ENCODE assay signal across 11 cellular contexts in genomic region chr3:127501177-127501576, GRCh38.
"Had no signal": no experiment of that assay in that cellular context is flagged by ENCODE, and none has a peak within 500 bp of the region (broad histone marks: within the 10 kb centered on the region; RNA-seq: fewer than 3 reads in every experiment).

No MANE protein-coding gene starts in this region.

- H2AFZ ChIP-seq: GM23248, GM23338 had no signal

- H3K4me3 Mint-ChIP-seq: GM23338, H9, HFFc6 had no signal

- H3K4me3 ChIP-seq: GM23248, GM23338, HAP-1 had no signal

- H3K27ac ChIP-seq: GM23248 had no signal

- H3K36me3 ChIP-seq: HAP-1 had no signal

- H3K27ac Mint-ChIP-seq: GM23338, H9, HFFc6 had no signal

- DNase-seq: GM23248, GOT3, H7, H9, HCEC 1CT, HFFc6 had no signal

- H3K9ac ChIP-seq: GM23248 had no signal

- H3K4me1 ChIP-seq: HAP-1 had no signal

- H3K4me1 Mint-ChIP-seq: GM23338, H9 had no signal

- FAIRE-seq: H1, H54 had no signal

- ATAC-seq: GM23338, HCT116 had no signal

- H3K4me2 ChIP-seq: GM23338 had no signal
